Comparison of ENCODE assay signal across 1 cellular context in the genomic region with DNA sequence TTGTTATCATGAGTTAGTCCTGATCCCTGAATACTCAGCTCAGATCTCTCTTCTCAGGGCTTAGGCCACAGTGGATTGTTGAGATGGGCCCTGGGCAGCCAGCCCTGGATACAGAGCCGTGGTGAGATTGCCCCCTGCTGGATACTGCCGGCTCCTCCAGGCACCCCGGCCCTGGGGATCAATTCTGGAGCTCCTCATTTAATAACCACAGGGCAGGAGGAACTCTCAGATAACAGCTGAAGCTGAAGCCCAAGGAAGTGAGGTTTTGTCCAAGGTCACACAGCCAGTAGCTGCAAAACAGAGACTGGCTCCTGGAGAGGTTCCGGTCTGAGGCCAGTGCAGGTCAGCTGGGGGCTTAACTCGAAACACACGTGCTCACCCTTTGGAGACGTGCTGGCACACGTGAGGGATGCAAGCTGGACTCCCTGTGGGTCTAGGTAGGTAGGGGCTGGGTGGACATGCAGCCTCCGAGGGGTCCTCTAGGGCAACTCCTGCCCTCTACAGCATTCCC.
TF ChIP-seq lines count a peak whose summit lies in the region.

No MANE protein-coding gene starts in this region.

TF ChIP-seq in K562, 482 proteins besides CTCF, POLR2A, EP300 and RAD21 (continues in another document):
- TF ChIP-seq SUPT5H (IDR thresholded peaks at IDR 0.05) (no peak), NR4A1 (CRISPR knock-in tag; IDR thresholded peaks at IDR 0.05) (no peak), NR4A1 (tag; IDR thresholded peaks at IDR 0.05) (no peak), ZNF764 (CRISPR knock-in tag; IDR thresholded peaks at IDR 0.05; ENCODE audit: low read depth) (no peak), YY1 (IDR thresholded peaks at IDR 0.05; ENCODE audit: borderline replicate concordance in 1 of 3, control insufficient read depth in 1 of 3, extremely low read depth in 1 of 3, insufficient read depth in 3 of 3, insufficient read length in 1 of 3, insufficient replicate concordance in 2 of 3, low read depth in 1 of 3, low read length in 2 of 3) (no peak), SNRNP70 (optimal IDR thresholded peaks at IDR 0.05; ENCODE audit: low read depth, low read length) (no peak), ZNF384 (IDR thresholded peaks at IDR 0.05; ENCODE audit: low read depth, low read length) (no peak), ZNF655 (CRISPR knock-in tag; IDR thresholded peaks at IDR 0.05) (no peak), ESRRA (IDR thresholded peaks at IDR 0.05; ENCODE audit: borderline replicate concordance, low read depth) (peak; percentile 60; the same call in 1 of the 2 replicates), SIN3B (IDR thresholded peaks at IDR 0.05; ENCODE audit: low read depth) (no peak), STAG1 (CRISPR knock-in tag; IDR thresholded peaks at IDR 0.05; ENCODE audit: borderline replicate concordance) (peak; percentile 57; the same call in 1 of the 2 replicates), ZC3H11A (IDR thresholded peaks at IDR 0.05; ENCODE audit: low read depth, low read length) (no peak), TCFL5 (CRISPR knock-in tag; conservative IDR thresholded peaks at IDR 0.05) (no peak), CBFA2T3 (IDR thresholded peaks at IDR 0.05) (peak; percentile 42; the same call in 1 of the 2 replicates), MCM3 (IDR thresholded peaks at IDR 0.05) (no peak), KLF16 (IDR thresholded peaks at IDR 0.05) (peak; percentile 52; the same call in 1 of the 2 replicates), CREB1 (IDR thresholded peaks at IDR 0.05) (no peak), CREB1 (CRISPR knock-in tag; IDR thresholded peaks at IDR 0.05) (no peak), SPI1 (IDR thresholded peaks at IDR 0.05; ENCODE audit: borderline replicate concordance, low read depth, low read length) (peak; percentile 11; the same call in 1 of the 2 replicates), IFI16 (CRISPR knock-in tag; IDR thresholded peaks at IDR 0.05) (no peak), BHLHE40 (IDR thresholded peaks at IDR 0.05; ENCODE audit: low read length) (peak; percentile 70), NELFE (IDR thresholded peaks at IDR 0.05; ENCODE audit: insufficient read depth, insufficient read length) (no peak), CBX2 (IDR thresholded peaks at IDR 0.05; ENCODE audit: insufficient read depth, low read length, poor library complexity, severe bottlenecking) (no peak), GATA2 (CRISPR knock-in tag; IDR thresholded peaks at IDR 0.05) (0 out of 2 replicates have a peak, but pooled peaks have one; percentile 32), ETV5 (CRISPR knock-in tag; IDR thresholded peaks at IDR 0.05; ENCODE audit: low read depth) (peak; percentile 61), CBFB (CRISPR knock-in tag; IDR thresholded peaks at IDR 0.05) (0 out of 2 replicates have a peak, but pooled peaks have one; percentile 40), CBX8 (IDR thresholded peaks at IDR 0.05; ENCODE audit: borderline replicate concordance, extremely low read depth, low read depth, low read length, poor library complexity, severe bottlenecking) (no peak)
- TF ChIP-seq, protein P1, sequence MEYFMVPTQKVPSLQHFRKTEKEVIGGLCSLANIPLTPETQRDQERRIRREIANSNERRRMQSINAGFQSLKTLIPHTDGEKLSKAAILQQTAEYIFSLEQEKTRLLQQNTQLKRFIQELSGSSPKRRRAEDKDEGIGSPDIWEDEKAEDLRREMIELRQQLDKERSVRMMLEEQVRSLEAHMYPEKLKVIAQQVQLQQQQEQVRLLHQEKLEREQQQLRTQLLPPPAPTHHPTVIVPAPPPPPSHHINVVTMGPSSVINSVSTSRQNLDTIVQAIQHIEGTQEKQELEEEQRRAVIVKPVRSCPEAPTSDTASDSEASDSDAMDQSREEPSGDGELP (CRISPR knock-in tag; IDR thresholded peaks at IDR 0.05; ENCODE audit: borderline replicate concordance) = peak; percentile 82
- TF ChIP-seq, protein P2, sequence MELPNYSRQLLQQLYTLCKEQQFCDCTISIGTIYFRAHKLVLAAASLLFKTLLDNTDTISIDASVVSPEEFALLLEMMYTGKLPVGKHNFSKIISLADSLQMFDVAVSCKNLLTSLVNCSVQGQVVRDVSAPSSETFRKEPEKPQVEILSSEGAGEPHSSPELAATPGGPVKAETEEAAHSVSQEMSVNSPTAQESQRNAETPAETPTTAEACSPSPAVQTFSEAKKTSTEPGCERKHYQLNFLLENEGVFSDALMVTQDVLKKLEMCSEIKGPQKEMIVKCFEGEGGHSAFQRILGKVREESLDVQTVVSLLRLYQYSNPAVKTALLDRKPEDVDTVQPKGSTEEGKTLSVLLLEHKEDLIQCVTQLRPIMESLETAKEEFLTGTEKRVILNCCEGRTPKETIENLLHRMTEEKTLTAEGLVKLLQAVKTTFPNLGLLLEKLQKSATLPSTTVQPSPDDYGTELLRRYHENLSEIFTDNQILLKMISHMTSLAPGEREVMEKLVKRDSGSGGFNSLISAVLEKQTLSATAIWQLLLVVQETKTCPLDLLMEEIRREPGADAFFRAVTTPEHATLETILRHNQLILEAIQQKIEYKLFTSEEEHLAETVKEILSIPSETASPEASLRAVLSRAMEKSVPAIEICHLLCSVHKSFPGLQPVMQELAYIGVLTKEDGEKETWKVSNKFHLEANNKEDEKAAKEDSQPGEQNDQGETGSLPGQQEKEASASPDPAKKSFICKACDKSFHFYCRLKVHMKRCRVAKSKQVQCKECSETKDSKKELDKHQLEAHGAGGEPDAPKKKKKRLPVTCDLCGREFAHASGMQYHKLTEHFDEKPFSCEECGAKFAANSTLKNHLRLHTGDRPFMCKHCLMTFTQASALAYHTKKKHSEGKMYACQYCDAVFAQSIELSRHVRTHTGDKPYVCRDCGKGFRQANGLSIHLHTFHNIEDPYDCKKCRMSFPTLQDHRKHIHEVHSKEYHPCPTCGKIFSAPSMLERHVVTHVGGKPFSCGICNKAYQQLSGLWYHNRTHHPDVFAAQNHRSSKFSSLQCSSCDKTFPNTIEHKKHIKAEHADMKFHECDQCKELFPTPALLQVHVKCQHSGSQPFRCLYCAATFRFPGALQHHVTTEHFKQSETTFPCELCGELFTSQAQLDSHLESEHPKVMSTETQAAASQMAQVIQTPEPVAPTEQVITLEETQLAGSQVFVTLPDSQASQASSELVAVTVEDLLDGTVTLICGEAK (IDR thresholded peaks at IDR 0.05) = no peak
- TF ChIP-seq, protein P2 (CRISPR knock-in tag; IDR thresholded peaks at IDR 0.05) = no peak
- TF ChIP-seq, protein P3, sequence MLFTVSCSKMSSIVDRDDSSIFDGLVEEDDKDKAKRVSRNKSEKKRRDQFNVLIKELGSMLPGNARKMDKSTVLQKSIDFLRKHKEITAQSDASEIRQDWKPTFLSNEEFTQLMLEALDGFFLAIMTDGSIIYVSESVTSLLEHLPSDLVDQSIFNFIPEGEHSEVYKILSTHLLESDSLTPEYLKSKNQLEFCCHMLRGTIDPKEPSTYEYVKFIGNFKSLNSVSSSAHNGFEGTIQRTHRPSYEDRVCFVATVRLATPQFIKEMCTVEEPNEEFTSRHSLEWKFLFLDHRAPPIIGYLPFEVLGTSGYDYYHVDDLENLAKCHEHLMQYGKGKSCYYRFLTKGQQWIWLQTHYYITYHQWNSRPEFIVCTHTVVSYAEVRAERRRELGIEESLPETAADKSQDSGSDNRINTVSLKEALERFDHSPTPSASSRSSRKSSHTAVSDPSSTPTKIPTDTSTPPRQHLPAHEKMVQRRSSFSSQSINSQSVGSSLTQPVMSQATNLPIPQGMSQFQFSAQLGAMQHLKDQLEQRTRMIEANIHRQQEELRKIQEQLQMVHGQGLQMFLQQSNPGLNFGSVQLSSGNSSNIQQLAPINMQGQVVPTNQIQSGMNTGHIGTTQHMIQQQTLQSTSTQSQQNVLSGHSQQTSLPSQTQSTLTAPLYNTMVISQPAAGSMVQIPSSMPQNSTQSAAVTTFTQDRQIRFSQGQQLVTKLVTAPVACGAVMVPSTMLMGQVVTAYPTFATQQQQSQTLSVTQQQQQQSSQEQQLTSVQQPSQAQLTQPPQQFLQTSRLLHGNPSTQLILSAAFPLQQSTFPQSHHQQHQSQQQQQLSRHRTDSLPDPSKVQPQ (CRISPR knock-in tag; IDR thresholded peaks at IDR 0.05; ENCODE audit: borderline replicate concordance) = no peak
- TF ChIP-seq, protein P4, sequence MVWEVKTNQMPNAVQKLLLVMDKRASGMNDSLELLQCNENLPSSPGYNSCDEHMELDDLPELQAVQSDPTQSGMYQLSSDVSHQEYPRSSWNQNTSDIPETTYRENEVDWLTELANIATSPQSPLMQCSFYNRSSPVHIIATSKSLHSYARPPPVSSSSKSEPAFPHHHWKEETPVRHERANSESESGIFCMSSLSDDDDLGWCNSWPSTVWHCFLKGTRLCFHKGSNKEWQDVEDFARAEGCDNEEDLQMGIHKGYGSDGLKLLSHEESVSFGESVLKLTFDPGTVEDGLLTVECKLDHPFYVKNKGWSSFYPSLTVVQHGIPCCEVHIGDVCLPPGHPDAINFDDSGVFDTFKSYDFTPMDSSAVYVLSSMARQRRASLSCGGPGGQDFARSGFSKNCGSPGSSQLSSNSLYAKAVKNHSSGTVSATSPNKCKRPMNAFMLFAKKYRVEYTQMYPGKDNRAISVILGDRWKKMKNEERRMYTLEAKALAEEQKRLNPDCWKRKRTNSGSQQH (CRISPR knock-in tag; IDR thresholded peaks at IDR 0.05) = no peak
- TF ChIP-seq, protein P5, sequence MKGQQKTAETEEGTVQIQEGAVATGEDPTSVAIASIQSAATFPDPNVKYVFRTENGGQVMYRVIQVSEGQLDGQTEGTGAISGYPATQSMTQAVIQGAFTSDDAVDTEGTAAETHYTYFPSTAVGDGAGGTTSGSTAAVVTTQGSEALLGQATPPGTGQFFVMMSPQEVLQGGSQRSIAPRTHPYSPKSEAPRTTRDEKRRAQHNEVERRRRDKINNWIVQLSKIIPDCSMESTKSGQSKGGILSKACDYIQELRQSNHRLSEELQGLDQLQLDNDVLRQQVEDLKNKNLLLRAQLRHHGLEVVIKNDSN (CRISPR knock-in tag; IDR thresholded peaks at IDR 0.05) = peak; percentile 34; the same call in 1 of the 2 replicates
- TF ChIP-seq, protein P6, sequence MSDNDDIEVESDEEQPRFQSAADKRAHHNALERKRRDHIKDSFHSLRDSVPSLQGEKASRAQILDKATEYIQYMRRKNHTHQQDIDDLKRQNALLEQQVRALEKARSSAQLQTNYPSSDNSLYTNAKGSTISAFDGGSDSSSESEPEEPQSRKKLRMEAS (CRISPR knock-in tag; IDR thresholded peaks at IDR 0.05) = peak; percentile 68
